Comparison of ENCODE assay signal across 18 cellular contexts in the genomic region with DNA sequence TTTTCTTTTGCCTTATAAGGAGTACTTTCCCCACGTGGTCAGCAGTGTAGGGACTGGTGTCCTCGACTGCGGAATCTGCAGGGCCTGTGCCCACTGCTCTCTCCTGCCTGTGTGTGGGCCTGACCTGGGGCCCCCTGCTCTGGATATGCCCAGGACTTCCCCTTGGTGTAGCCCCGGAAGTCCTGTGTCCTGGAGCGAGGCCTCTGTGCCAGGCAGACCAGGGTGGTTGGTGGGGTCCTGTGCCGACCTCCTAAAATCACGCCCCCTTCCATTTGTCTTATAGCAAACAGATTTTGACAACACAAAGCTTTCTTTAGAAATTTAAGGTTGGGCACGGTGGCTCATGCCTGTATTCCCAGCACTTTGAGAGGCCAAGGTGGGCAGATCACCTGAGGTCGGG.
DNase-seq lines count a peak whose midpoint lies in the region; ATAC-seq, FAIRE-seq and TF ChIP-seq lines count a peak whose summit lies in the region.
"Had no signal": no experiment of that assay in that cellular context is flagged by ENCODE, and none has a peak within 500 bp of the region (broad histone marks: within the 10 kb centered on the region; RNA-seq: fewer than 3 reads in every experiment).

No MANE protein-coding gene starts in this region.

- H2AFZ ChIP-seq in HepG2 (ENCODE audit: low read length) = no peak overlapping the region

- no peak for TF ChIP-seq EP300 in HepG2 (IDR thresholded peaks at IDR 0.05; ENCODE audit: low read depth in 2 of 2, low read length in 2 of 2)
- no peak for TF ChIP-seq EP300 in HepG2 (CRISPR knock-in tag; IDR thresholded peaks at IDR 0.05; ENCODE audit: borderline replicate concordance)

- peak in 2 of 3 donors; percentile 33 to 35 for DNase-seq in right lobe of liver
- DNase-seq in HepG2 (ENCODE audit: low spot score) = no peak
- peak; percentile 67 for DNase-seq in kidney
- no peak for DNase-seq in psoas muscle
- peak; percentile 33 for DNase-seq in upper lobe of right lung
- no peak for DNase-seq in NCI-H2171 treated with DMSO at 0.1 percent for 48 hours (lab: John Stamatoyannopoulos, UW)
- DNase-seq in kidney tubule cell (ENCODE audit: low spot score) = no peak
- DNase-seq: DMS79, NCI-H187, NCI-H2107, NCI-H2227 treated with DMSO at 0.1 percent for 48 hours, NCI-H510A treated with DMSO at 0.1 percent for 48 hours, NCI-H82 had no signal

- no peaks in the 10 kb centered on the region for H3K79me2 ChIP-seq in HepG2 (ENCODE audit: insufficient read depth, low read length)

- no peak overlapping the region for H3K9ac ChIP-seq in HepG2 (ENCODE audit: insufficient read depth, low read depth, low read length)
- no peak overlapping the region for H3K9ac ChIP-seq in kidney (ENCODE audit: low read length in 2 of 2)
- H3K9ac ChIP-seq: BLaER1 had no signal

- POLR2A ChIA-PET in HepG2 (lab: Yijun Ruan, JAX) = no interaction called here

- 63% methylated on average over 4 of the region's 9 CpGs for WGBS in right lobe of liver (ENCODE audit: insufficient coverage, low coverage, low lambda C conversion rate, missing lambda C conversion rate)
- 37% methylated on average over 9 of the region's 9 CpGs for whole genome bisulfite sequencing in HepG2 (ENCODE audit: low lambda C conversion rate)
- 79 to 83% (median 80%) methylated on average over 9 of the region's 9 CpGs for WGBS in psoas muscle, 3 donors

- no peak for TF ChIP-seq RAD21 in HepG2 (CRISPR knock-in tag; IDR thresholded peaks at IDR 0.05)

- H3K4me3 ChIP-seq in right lobe of liver (no peak overlapping the region), HepG2 (replicated peaks in 1 of 3; ENCODE audit: insufficient read depth in 1 of 3, low read depth in 2 of 3, low read length in 3 of 3) (no peak overlapping the region), kidney (ENCODE audit: low read length in 2 of 2) (no peak overlapping the region), psoas muscle (no peak overlapping the region), upper lobe of right lung (no peak overlapping the region)
- H3K4me3 ChIP-seq: BLaER1 had no signal

- H3K27ac ChIP-seq in right lobe of liver = peak overlapping the region in 1 of 3 donors; percentile 4
- H3K27ac ChIP-seq in HepG2 (ENCODE audit: extremely low read length, insufficient read depth, low read length) = no peak overlapping the region
- no peak overlapping the region for H3K27ac ChIP-seq in kidney (ENCODE audit: low read depth in 2 of 2, low read length in 2 of 2)
- peak overlapping the region; percentile 53 for H3K27ac ChIP-seq in psoas muscle
- no peak overlapping the region for H3K27ac ChIP-seq in upper lobe of right lung
- H3K27ac ChIP-seq: BLaER1 had no signal

- peaks cover 0 to 26% (median 15%) of the 10 kb centered on the region in 4 donors for H3K4me1 ChIP-seq in right lobe of liver
- no peaks in the 10 kb centered on the region for H3K4me1 ChIP-seq in HepG2 (ENCODE audit: insufficient read depth, low read length)
- H3K4me1 ChIP-seq in kidney (ENCODE audit: control insufficient read depth in 1 of 2, insufficient read depth in 1 of 2, low read depth in 1 of 2, low read length in 2 of 2) = peaks cover 0 to 2% of the 10 kb centered on the region in 2 donors
- H3K4me1 ChIP-seq in psoas muscle = peaks cover 38% of the 10 kb centered on the region
- H3K4me1 ChIP-seq in upper lobe of right lung = peaks cover 12% of the 10 kb centered on the region

- CTCF ChIA-PET in HepG2 (lab: Yijun Ruan, JAX; ENCODE audit: low intra/inter-chr PET ratio, low total read pairs) = no interaction called here

- H3K27me3 ChIP-seq in right lobe of liver = no peaks in the 10 kb centered on the region
- peaks cover 18 to 95% of the 10 kb centered on the region in 2 experiments for H3K27me3 ChIP-seq in HepG2 (ENCODE audit: control insufficient read depth in 1 of 2, insufficient read depth in 2 of 2, low read length in 2 of 2)
- H3K27me3 ChIP-seq in psoas muscle (ENCODE audit: insufficient read depth in 3 of 3, low read length in 2 of 3) = no peaks in the 10 kb centered on the region
- H3K27me3 ChIP-seq in upper lobe of right lung = no peaks in the 10 kb centered on the region

- TF ChIP-seq POLR2A in right lobe of liver (IDR thresholded peaks at IDR 0.05) (no peak), HepG2 (IDR thresholded peaks at IDR 0.05; ENCODE audit: insufficient read depth in 1 of 2, low read depth in 2 of 2, low read length in 2 of 2) (no peak)

- H3K9me3 ChIP-seq in right lobe of liver (no peaks in the 10 kb centered on the region), HepG2 (ENCODE audit: low read length) (no peaks in the 10 kb centered on the region), kidney (ENCODE audit: control insufficient read depth in 1 of 2, low read length in 2 of 2) (no peaks in the 10 kb centered on the region), psoas muscle (no peaks in the 10 kb centered on the region), upper lobe of right lung (no peaks in the 10 kb centered on the region)
- H3K9me3 ChIP-seq: BLaER1 had no signal

- H3K4me2 ChIP-seq in HepG2 (ENCODE audit: low read depth, low read length) = no peak overlapping the region
- H3K4me2 ChIP-seq: BLaER1 had no signal

- TF ChIP-seq CTCF in right lobe of liver (IDR thresholded peaks at IDR 0.05) = no peak
- TF ChIP-seq CTCF in HepG2 (CRISPR knock-in tag; IDR thresholded peaks at IDR 0.05) = no peak
- no peak for TF ChIP-seq CTCF in kidney (IDR thresholded peaks at IDR 0.05; ENCODE audit: borderline replicate concordance, extremely low read depth, insufficient read depth)
- no peak for TF ChIP-seq CTCF in psoas muscle (IDR thresholded peaks at IDR 0.05)
- no peak for TF ChIP-seq CTCF in upper lobe of right lung (IDR thresholded peaks at IDR 0.05)

- in situ Hi-C loops in HepG2 (cut with HindIII; ENCODE audit: extremely low pct_ligation_motif_present, low pct_unique_long_range_greater_than_20kb) = no loop called here

- H3K36me3 ChIP-seq in right lobe of liver (no peaks in the 10 kb centered on the region), HepG2 (replicated peaks in 1 of 2; ENCODE audit: control insufficient read depth in 1 of 2, insufficient read depth in 2 of 2, low read length in 2 of 2) (no peaks in the 10 kb centered on the region), kidney (ENCODE audit: control insufficient read depth in 1 of 2, insufficient read depth in 2 of 2, low read length in 2 of 2) (no peaks in the 10 kb centered on the region), psoas muscle (ENCODE audit: insufficient read depth in 1 of 2, low read depth in 1 of 2) (no peaks in the 10 kb centered on the region), upper lobe of right lung (no peaks in the 10 kb centered on the region)
- H3K36me3 ChIP-seq: BLaER1 had no signal

- ATAC-seq in right lobe of liver (no peak), HepG2 (no peak), psoas muscle (peak in 1 of 4 donors; percentile 10), upper lobe of right lung (no peak), HG03378 (IDR thresholded peaks at IDR 0.05; ENCODE audit: unreplicated experiment) (no peak)

- intact Hi-C loops in right lobe of liver (cut with DNase I) = loop anchor here in 1 of 2 donors (10.0 kb wide), 1 partner anchor 58 kb away; no protein-coding TSS in a partner anchor
- intact Hi-C loops in HepG2 (cut with micrococcal nuclease; ENCODE audit: unreplicated experiment) = no loop called here
- intact Hi-C loops in kidney (cut with DNase I) = no loop called here
- intact Hi-C loops in psoas muscle (cut with DNase I) = no loop called here
- intact Hi-C loops in upper lobe of right lung (cut with DNase I) = no loop called here

- BruUV-seq in HepG2 (replicated peaks; lab: Mats Ljungman, UMichigan) = no TSS peak

- FAIRE-seq in HepG2 (lab: Jason Lieb, UNC) (no peak), kidney (lab: Jason Lieb, UNC) (no peak)
- FAIRE-seq: GM12892, GM18507, H1 had no signal

- no peaks in the 10 kb centered on the region for H4K20me1 ChIP-seq in HepG2 (ENCODE audit: insufficient read depth, low read length)
- H4K20me1 ChIP-seq: BLaER1 had no signal

TF ChIP-seq in HepG2, 621 proteins besides CTCF, POLR2A, EP300 and RAD21:
- TF ChIP-seq NRL (CRISPR knock-in tag; IDR thresholded peaks at IDR 0.05; ENCODE audit: borderline replicate concordance) = no peak
- TF ChIP-seq JUNB (CRISPR knock-in tag; IDR thresholded peaks at IDR 0.05; ENCODE audit: borderline replicate concordance) = no peak

Comparison
In these comparisons a context has a peak if more than half of its experiments do, and no peak if none do; other contexts are left out.
1. DNase-seq: peak in right lobe of liver (2 of 3), kidney (single experiment) and upper lobe of right lung (single experiment); none in HepG2 (single experiment), psoas muscle (0 of 2), NCI-H2171 treated with DMSO at 0.1 percent for 48 hours (single experiment) and kidney tubule cell (single experiment).